ENCODE assay signal across 27 cellular contexts in genomic region chrX:552496-552895, GRCh38.
"Had no signal": no experiment of that assay in that cellular context is flagged by ENCODE, and none has a peak within 500 bp of the region (broad histone marks: within the 10 kb centered on the region; RNA-seq: fewer than 3 reads in every experiment).

No MANE protein-coding gene starts in this region.

- ATAC-seq: activated CD8-positive, alpha-beta memory T cell treated with anti-CD3 and anti-CD28 coated beads, Interleukin-2, amount 10 ng/mL, durations not matched to agents 7 days and 5 days; activated CD8-positive, alpha-beta T cell treated with anti-CD3 and anti-CD28 coated beads, Interleukin-2, amount 10 ng/mL, durations not matched to agents 7 days and 5 days; activated naive CD8-positive, alpha-beta T cell treated with anti-CD3 and anti-CD28 coated beads, Interleukin-2, amount 50 U/mL, for 24 hours; body of pancreas; gastrocnemius medialis; heart left ventricle had no signal

- H3K27me3 ChIP-seq: adrenal gland, body of pancreas, gastrocnemius medialis, heart left ventricle had no signal

- H3K4me3 Mint-ChIP-seq: activated CD4-positive, alpha-beta memory T cell treated with anti-CD3 and anti-CD28 coated beads for 36 hours; activated CD8-positive, alpha-beta memory T cell treated with anti-CD3 and anti-CD28 coated beads, Interleukin-2, amount 10 ng/mL, durations not matched to agents 7 days and 5 days; activated CD8-positive, alpha-beta T cell treated with anti-CD3 and anti-CD28 coated beads, Interleukin-2, amount 10 ng/mL, durations not matched to agents 7 days and 5 days; activated naive CD4-positive, alpha-beta T cell treated with anti-CD3 and anti-CD28 coated beads for 36 hours; activated naive CD4-positive, alpha-beta T cell treated with anti-CD3 and anti-CD28 coated beads, Interleukin-2, amount 50 U/mL, for 24 hours; activated naive CD8-positive, alpha-beta T cell treated with anti-CD3 and anti-CD28 coated beads for 36 hours; activated naive CD8-positive, alpha-beta T cell treated with anti-CD3 and anti-CD28 coated beads, Interleukin-2, amount 50 U/mL, for 24 hours; activated T-helper 1 cell treated with anti-CD3 and anti-CD28 coated beads, Interleukin-12 subunit alpha, Interleukin-12 subunit beta, Interleukin-2, Interleukin-4 antibody, amounts not matched to agents 30 ng/mL and 10 ng/mL and 1 ng/mL, durations not matched to agents 14 hours and 24 hours and 36 hours had no signal

- H3K27me3 Mint-ChIP-seq: activated CD4-positive, alpha-beta memory T cell treated with anti-CD3 and anti-CD28 coated beads for 36 hours; activated CD8-positive, alpha-beta memory T cell treated with anti-CD3 and anti-CD28 coated beads, Interleukin-2, amount 10 ng/mL, durations not matched to agents 7 days and 5 days; activated naive CD4-positive, alpha-beta T cell treated with anti-CD3 and anti-CD28 coated beads, Interleukin-2, amount 50 U/mL, for 24 hours; activated naive CD8-positive, alpha-beta T cell treated with anti-CD3 and anti-CD28 coated beads for 36 hours; activated naive CD8-positive, alpha-beta T cell treated with anti-CD3 and anti-CD28 coated beads, Interleukin-2, amount 50 U/mL, for 24 hours had no signal

- H3K36me3 ChIP-seq: adrenal gland, gastrocnemius medialis, heart left ventricle had no signal

- H3K27ac Mint-ChIP-seq: activated CD4-positive, alpha-beta memory T cell treated with anti-CD3 and anti-CD28 coated beads for 36 hours; activated CD8-positive, alpha-beta memory T cell treated with anti-CD3 and anti-CD28 coated beads, Interleukin-2, amount 10 ng/mL, durations not matched to agents 7 days and 5 days; activated CD8-positive, alpha-beta T cell treated with anti-CD3 and anti-CD28 coated beads, Interleukin-2, amount 10 ng/mL, durations not matched to agents 7 days and 5 days; activated naive CD4-positive, alpha-beta T cell treated with anti-CD3 and anti-CD28 coated beads for 36 hours; activated naive CD4-positive, alpha-beta T cell treated with anti-CD3 and anti-CD28 coated beads, Interleukin-2, amount 50 U/mL, for 24 hours; activated naive CD8-positive, alpha-beta T cell treated with anti-CD3 and anti-CD28 coated beads for 36 hours; activated naive CD8-positive, alpha-beta T cell treated with anti-CD3 and anti-CD28 coated beads, Interleukin-2, amount 50 U/mL, for 24 hours; activated T-helper 1 cell treated with anti-CD3 and anti-CD28 coated beads, Interleukin-12 subunit alpha, Interleukin-12 subunit beta, Interleukin-2, Interleukin-4 antibody, amounts not matched to agents 30 ng/mL and 10 ng/mL and 1 ng/mL, durations not matched to agents 14 hours and 24 hours and 36 hours; activated T-helper 2 cell treated with anti-CD3 and anti-CD28 coated beads, Interferon-gamma antibody, Interleukin-2, Interleukin-4, amounts not matched to agents 10 μg/mL and 5 μg/mL and 100 μg/mL, durations not matched to agents 14 hours and 24 hours and 36 hours had no signal

- H3K27ac ChIP-seq: adrenal gland, body of pancreas, epithelial cell of prostate, gastrocnemius medialis, heart left ventricle had no signal

- DNase-seq: activated CD4-positive, alpha-beta memory T cell treated with anti-CD3 and anti-CD28 coated beads for 36 hours; activated CD4-positive, alpha-beta T cell treated with anti-CD3 and anti-CD28 coated beads for 1 hour; activated CD4-positive, alpha-beta T cell treated with anti-CD3 and anti-CD28 coated beads for 4 hours; activated CD8-positive, alpha-beta memory T cell treated with anti-CD3 and anti-CD28 coated beads, Interleukin-2, amount 10 ng/mL, durations not matched to agents 7 days and 5 days; activated CD8-positive, alpha-beta memory T cell treated with anti-CD3 and anti-CD28 coated beads, Interleukin-2, amount 50 U/mL, for 4 hours; activated CD8-positive, alpha-beta T cell treated with anti-CD3 and anti-CD28 coated beads, Interleukin-2, amount 10 ng/mL, durations not matched to agents 7 days and 5 days; activated effector memory CD4-positive, alpha-beta T cell treated with anti-CD3 and anti-CD28 coated beads, Interleukin-2, amount 50 U/mL, for 16 hours; activated naive CD4-positive, alpha-beta T cell treated with anti-CD3 and anti-CD28 coated beads for 36 hours; activated naive CD8-positive, alpha-beta T cell treated with anti-CD3 and anti-CD28 coated beads for 36 hours; activated naive CD8-positive, alpha-beta T cell treated with anti-CD3 and anti-CD28 coated beads, Interleukin-2, amount 50 U/mL, for 24 hours; activated T-cell treated with anti-CD3 and anti-CD28 coated beads, Interleukin-2, amount 50 U/mL, for 1 hour; activated T-cell treated with anti-CD3 and anti-CD28 coated beads, Interleukin-2, amount 50 U/mL, for 48 hours; adrenal gland; amygdala; aorta; body of pancreas; caudate nucleus; effector CD8-positive, alpha-beta T cell; foreskin fibroblast; gastrocnemius medialis; glutamatergic neuron; heart left ventricle; T-helper 2 cell had no signal

- H3K4me1 ChIP-seq: adrenal gland, body of pancreas, gastrocnemius medialis, heart left ventricle had no signal

- H3K9me3 ChIP-seq: adrenal gland, body of pancreas, gastrocnemius medialis had no signal

- H3K4me3 ChIP-seq: adrenal gland, body of pancreas, gastrocnemius medialis, heart left ventricle had no signal

- H3K4me1 Mint-ChIP-seq: activated CD8-positive, alpha-beta memory T cell treated with anti-CD3 and anti-CD28 coated beads, Interleukin-2, amount 10 ng/mL, durations not matched to agents 7 days and 5 days; activated naive CD4-positive, alpha-beta T cell treated with anti-CD3 and anti-CD28 coated beads, Interleukin-2, amount 50 U/mL, for 24 hours; activated naive CD8-positive, alpha-beta T cell treated with anti-CD3 and anti-CD28 coated beads for 36 hours; activated naive CD8-positive, alpha-beta T cell treated with anti-CD3 and anti-CD28 coated beads, Interleukin-2, amount 50 U/mL, for 24 hours had no signal

- H3K36me3 Mint-ChIP-seq: activated CD4-positive, alpha-beta memory T cell treated with anti-CD3 and anti-CD28 coated beads for 36 hours; activated naive CD4-positive, alpha-beta T cell treated with anti-CD3 and anti-CD28 coated beads, Interleukin-2, amount 50 U/mL, for 24 hours; activated naive CD8-positive, alpha-beta T cell treated with anti-CD3 and anti-CD28 coated beads for 36 hours had no signal
